Comparison of ENCODE assay signal across 8 cellular contexts in the genomic region with DNA sequence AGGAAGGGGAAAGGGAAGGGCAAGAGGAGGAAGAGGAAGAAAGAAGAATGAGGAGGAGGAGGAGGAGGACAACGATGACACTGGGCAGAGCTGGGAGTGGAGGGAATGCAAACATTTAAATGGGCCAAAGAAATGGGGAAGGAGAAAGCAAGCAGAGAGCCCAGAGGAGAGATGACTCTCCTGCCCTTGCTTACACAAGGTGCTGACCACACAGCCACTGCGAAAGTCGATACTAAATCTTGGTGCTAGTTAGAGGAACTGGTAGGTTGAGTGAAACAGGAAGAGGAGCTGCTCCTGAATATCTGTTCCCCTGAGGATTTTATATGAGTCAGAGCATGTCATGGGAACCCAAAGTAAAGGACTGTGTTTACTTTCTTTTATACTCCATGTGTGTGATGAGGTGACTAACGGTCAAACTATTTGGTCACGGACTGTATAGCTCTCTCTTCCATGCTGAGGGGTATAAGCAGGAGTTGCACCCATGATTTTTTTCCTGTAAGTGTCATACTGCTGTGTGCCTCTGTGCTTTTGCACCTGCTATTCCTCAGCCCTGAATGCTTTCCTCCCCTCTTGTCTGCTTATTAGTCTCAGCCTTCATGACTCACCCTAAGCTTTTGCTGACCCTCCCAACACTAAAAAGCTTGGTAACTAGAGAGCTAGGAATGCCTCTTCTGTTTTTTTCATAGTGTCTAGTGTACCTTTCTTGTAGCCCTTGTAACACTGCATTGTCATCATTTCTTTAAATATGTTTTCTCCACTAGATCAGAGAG. TPM values are rescaled to one million over a fixed set of nuclear protein-coding genes. Genes with fewer than 3 reads are reported as not detected.
DNase-seq lines count a peak whose midpoint lies in the region; ATAC-seq and TF ChIP-seq lines count a peak whose summit lies in the region.

No MANE protein-coding gene starts in this region.

- no peaks in the 10 kb centered on the region for H3K36me3 Mint-ChIP-seq in activated naive CD4-positive, alpha-beta T cell treated with anti-CD3 and anti-CD28 coated beads, Interleukin-2, amount 50 U/mL, for 72 hours

- POLR2A ChIA-PET in HEK293 (lab: Yijun Ruan, JAX): interaction anchor here (0.7 to 2.7 kb wide), 4 partner anchors 10 to 68 kb away, joined by 3 to 32 read pairs (median 8); a partner anchor contains a TSS

- H3K27me3 ChIP-seq in stomach: no peaks in the 10 kb centered on the region

- intact Hi-C loops in stomach (cut with DNase I; ENCODE audit: low total_unique reads): no loop called here

- H3K27ac Mint-ChIP-seq in activated naive CD4-positive, alpha-beta T cell treated with anti-CD3 and anti-CD28 coated beads, Interleukin-2, amount 50 U/mL, for 72 hours: peak overlapping the region in 1 of 2 donors; percentile 9

- TF ChIP-seq EP300 in stomach (IDR thresholded peaks at IDR 0.05): no peak

- peaks cover 9% of the 10 kb centered on the region for H3K4me1 ChIP-seq in HEK293 (ENCODE audit: control insufficient read depth, insufficient read depth, low read length)
- peaks cover 5 to 21% (median 10%) of the 10 kb centered on the region in 4 donors for H3K4me1 ChIP-seq in stomach

- H3K4me3 ChIP-seq in HEK293 (ENCODE audit: low read depth, low read length): no peak overlapping the region
- no peak overlapping the region for H3K4me3 ChIP-seq in stomach

- no peaks in the 10 kb centered on the region for H3K9me3 Mint-ChIP-seq in activated naive CD4-positive, alpha-beta T cell treated with anti-CD3 and anti-CD28 coated beads, Interleukin-2, amount 50 U/mL, for 72 hours

- H3K36me3 ChIP-seq in HEK293 (ENCODE audit: control insufficient read depth in 2 of 2, insufficient read depth in 1 of 2, low read length in 2 of 2) (no peaks in the 10 kb centered on the region), stomach (no peaks in the 10 kb centered on the region)

- peak; percentile 56 to 70 for ATAC-seq in activated naive CD4-positive, alpha-beta T cell treated with anti-CD3 and anti-CD28 coated beads, Interleukin-2, amount 50 U/mL, for 72 hours

- WGBS in stomach, 5 donors: 11 to 24% (median 19%) methylated on average over 5 of the region's 5 CpGs

- no peak for DNase-seq in activated naive CD4-positive, alpha-beta T cell treated with anti-CD3 and anti-CD28 coated beads, Interleukin-2, amount 50 U/mL, for 72 hours (ENCODE audit: low spot score in 2 of 2)
- DNase-seq in activated naive CD4-positive, alpha-beta T cell (lab: John Stamatoyannopoulos, UW): no peak
- peak; percentile 99 for DNase-seq in LHCN-M2 (ENCODE audit: low read depth)
- DNase-seq in T1000 (lab: John Stamatoyannopoulos, UW): peak; percentile 78
- DNase-seq in hepatic stellate cell (ENCODE audit: low spot score): peak; percentile 78
- peak; percentile 47 for DNase-seq in stomach
- DNase-seq in NCI-H524 (lab: John Stamatoyannopoulos, UW): no peak

- CTCF ChIA-PET in HEK293 (lab: Yijun Ruan, JAX): interaction anchor here (0.7 to 1.3 kb wide), 6 partner anchors 12 to 295 kb away, joined by 3 to 12 read pairs (median 4); no protein-coding TSS in a partner anchor

- no peak for TF ChIP-seq CTCF in HEK293 (tag by site-specific recombination; IDR thresholded peaks at IDR 0.05)
- TF ChIP-seq CTCF in stomach (IDR thresholded peaks at IDR 0.05): no peak

- no peak for TF ChIP-seq POLR2A in stomach (IDR thresholded peaks at IDR 0.05)

- no peak overlapping the region for H3K27ac ChIP-seq in HEK293 (ENCODE audit: extremely low read depth, low read depth, low read length)
- H3K27ac ChIP-seq in stomach: peak overlapping the region; percentile 35 to 81 (median 74)

- H3K9me3 ChIP-seq in HEK293 (ENCODE audit: control insufficient read depth, insufficient read depth, low read depth, low read length) (no peaks in the 10 kb centered on the region), stomach (no peaks in the 10 kb centered on the region)

TF ChIP-seq in HEK293, 187 proteins besides CTCF, POLR2A, EP300 and RAD21 (continues in another document):
- TF ChIP-seq, protein P1, sequence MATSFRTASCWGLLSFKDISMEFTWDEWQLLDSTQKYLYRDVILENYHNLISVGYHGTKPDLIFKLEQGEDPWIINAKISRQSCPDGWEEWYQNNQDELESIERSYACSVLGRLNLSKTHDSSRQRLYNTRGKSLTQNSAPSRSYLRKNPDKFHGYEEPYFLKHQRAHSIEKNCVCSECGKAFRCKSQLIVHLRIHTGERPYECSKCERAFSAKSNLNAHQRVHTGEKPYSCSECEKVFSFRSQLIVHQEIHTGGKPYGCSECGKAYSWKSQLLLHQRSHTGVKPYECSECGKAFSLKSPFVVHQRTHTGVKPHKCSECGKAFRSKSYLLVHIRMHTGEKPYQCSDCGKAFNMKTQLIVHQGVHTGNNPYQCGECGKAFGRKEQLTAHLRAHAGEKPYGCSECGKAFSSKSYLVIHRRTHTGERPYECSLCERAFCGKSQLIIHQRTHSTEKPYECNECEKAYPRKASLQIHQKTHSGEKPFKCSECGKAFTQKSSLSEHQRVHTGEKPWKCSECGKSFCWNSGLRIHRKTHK (tag by site-specific recombination; IDR thresholded peaks at IDR 0.05): no peak
- 0 out of 2 replicates have a peak, but pooled peaks have one; percentile 49 for TF ChIP-seq ZNF391 (tag by site-specific recombination; IDR thresholded peaks at IDR 0.05; ENCODE audit: borderline replicate concordance, low read depth)
- no peak for TF ChIP-seq ZNF146 (tag by site-specific recombination; IDR thresholded peaks at IDR 0.05)
- TF ChIP-seq TCF7L2 (IDR thresholded peaks at IDR 0.05; ENCODE audit: borderline replicate concordance, low read depth, low read length): no peak
- TF ChIP-seq ZNF214 (tag by site-specific recombination; IDR thresholded peaks at IDR 0.05; ENCODE audit: borderline replicate concordance): no peak
- TF ChIP-seq PRDM1 (tag by site-specific recombination; IDR thresholded peaks at IDR 0.05): peak; percentile 69
- peak; percentile 90 for TF ChIP-seq ZNF366 (tag by site-specific recombination; conservative IDR thresholded peaks at IDR 0.05)
- TF ChIP-seq, protein P2, sequence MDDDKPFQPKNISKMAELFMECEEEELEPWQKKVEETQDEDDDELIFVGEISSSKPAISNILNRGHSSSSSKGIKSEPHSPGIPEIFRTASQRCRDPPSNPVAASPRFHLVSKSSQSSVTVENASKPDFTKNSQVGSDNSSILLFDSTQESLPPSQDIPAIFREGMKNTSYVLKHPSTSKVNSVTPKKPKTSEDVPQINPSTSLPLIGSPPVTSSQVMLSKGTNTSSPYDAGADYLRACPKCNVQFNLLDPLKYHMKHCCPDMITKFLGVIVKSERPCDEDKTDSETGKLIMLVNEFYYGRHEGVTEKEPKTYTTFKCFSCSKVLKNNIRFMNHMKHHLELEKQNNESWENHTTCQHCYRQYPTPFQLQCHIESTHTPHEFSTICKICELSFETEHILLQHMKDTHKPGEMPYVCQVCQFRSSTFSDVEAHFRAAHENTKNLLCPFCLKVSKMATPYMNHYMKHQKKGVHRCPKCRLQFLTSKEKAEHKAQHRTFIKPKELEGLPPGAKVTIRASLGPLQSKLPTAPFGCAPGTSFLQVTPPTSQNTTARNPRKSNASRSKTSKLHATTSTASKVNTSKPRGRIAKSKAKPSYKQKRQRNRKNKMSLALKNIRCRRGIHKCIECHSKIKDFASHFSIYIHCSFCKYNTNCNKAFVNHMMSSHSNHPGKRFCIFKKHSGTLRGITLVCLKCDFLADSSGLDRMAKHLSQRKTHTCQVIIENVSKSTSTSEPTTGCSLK (tag by site-specific recombination; IDR thresholded peaks at IDR 0.05): no peak
- TF ChIP-seq ZSCAN23 (tag by site-specific recombination; IDR thresholded peaks at IDR 0.05): peak; percentile 64
- TF ChIP-seq ZNF843 (tag by site-specific recombination; IDR thresholded peaks at IDR 0.05): peak; percentile 60; the same call in 1 of the 2 replicates
- TF ChIP-seq ZBTB17 (tag by site-specific recombination; IDR thresholded peaks at IDR 0.05): peak; percentile 91
- TF ChIP-seq GFI1B (tag by site-specific recombination; IDR thresholded peaks at IDR 0.05): peak; percentile 73; the same call in 1 of the 2 replicates
- peak; percentile 54; the same call in 1 of the 2 replicates for TF ChIP-seq ZNF10 (tag by site-specific recombination; IDR thresholded peaks at IDR 0.05)
- TF ChIP-seq ZNF157 (tag by site-specific recombination; IDR thresholded peaks at IDR 0.05): no peak
- TF ChIP-seq ZNF654 (tag by site-specific recombination; IDR thresholded peaks at IDR 0.05; ENCODE audit: low read depth): no peak
- TF ChIP-seq ZBTB21 (tag by site-specific recombination; IDR thresholded peaks at IDR 0.05): peak; percentile 85
- TF ChIP-seq, protein P3, sequence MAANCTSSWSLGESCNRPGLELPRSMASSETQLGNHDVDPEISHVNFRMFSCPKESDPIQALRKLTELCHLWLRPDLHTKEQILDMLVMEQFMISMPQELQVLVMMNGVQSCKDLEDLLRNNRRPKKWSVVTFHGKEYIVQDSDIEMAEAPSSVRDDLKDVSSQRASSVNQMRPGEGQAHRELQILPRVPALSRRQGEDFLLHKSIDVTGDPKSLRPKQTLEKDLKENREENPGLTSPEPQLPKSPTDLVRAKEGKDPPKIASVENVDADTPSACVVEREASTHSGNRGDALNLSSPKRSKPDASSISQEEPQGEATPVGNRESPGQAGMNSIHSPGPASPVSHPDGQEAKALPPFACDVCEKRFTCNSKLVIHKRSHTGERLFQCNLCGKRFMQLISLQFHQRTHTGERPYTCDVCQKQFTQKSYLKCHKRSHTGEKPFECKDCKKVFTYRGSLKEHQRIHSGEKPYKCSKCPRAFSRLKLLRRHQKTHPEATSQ (tag by site-specific recombination; IDR thresholded peaks at IDR 0.05): no peak
- TF ChIP-seq ZNF830 (tag by site-specific recombination; IDR thresholded peaks at IDR 0.05; ENCODE audit: low read depth): no peak
- no peak for TF ChIP-seq ZNF112 (tag by site-specific recombination; IDR thresholded peaks at IDR 0.05)
- TF ChIP-seq ZXDB (tag by site-specific recombination; IDR thresholded peaks at IDR 0.05): peak; percentile 39; the same call in 1 of the 2 replicates
- peak; percentile 84 for TF ChIP-seq ZNF394 (tag by site-specific recombination; IDR thresholded peaks at IDR 0.05; ENCODE audit: borderline replicate concordance)
- TF ChIP-seq SETDB1 (IDR thresholded peaks at IDR 0.05; ENCODE audit: insufficient read length, low read length): peak; percentile 9

RNA-seq across cellular contexts. Expression of a gene that starts 9.5 kb away (rescaled TPM):
- total RNA-seq in activated naive CD4-positive, alpha-beta T cell treated with anti-CD3 and anti-CD28 coated beads, Interleukin-2, amount 50 U/mL, for 72 hours: 10 to 100 TPM in 1 of 2 donors, 1 to 10 TPM in 1; 8.0 to 11.4 TPM
- total RNA-seq in LHCN-M2 (2014; rRNA removed): 7.2 and 9.2 TPM in 2 replicates
- 2.2 TPM for polyA plus RNA-seq in LHCN-M2 (2012)
- 10 to 100 TPM; 14.6 to 46.1 (median 19.6) TPM for total RNA-seq in stomach
- 1 to 10 TPM; 4.0 to 5.2 (median 5.2) TPM for polyA plus RNA-seq in stomach

Comparison
In these comparisons a context has a peak if more than half of its experiments do, and no peak if none do; other contexts are left out.
1. DNase-seq: peak in LHCN-M2 (single experiment), T1000 (single experiment), hepatic stellate cell (single experiment) and stomach (single experiment); none in activated naive CD4-positive, alpha-beta T cell treated with anti-CD3 and anti-CD28 coated beads, Interleukin-2, amount 50 U/mL, for 72 hours (0 of 2), activated naive CD4-positive, alpha-beta T cell (0 of 4) and NCI-H524 (0 of 2).